Comparison of ENCODE assay signal across 8 cellular contexts in the genomic region with DNA sequence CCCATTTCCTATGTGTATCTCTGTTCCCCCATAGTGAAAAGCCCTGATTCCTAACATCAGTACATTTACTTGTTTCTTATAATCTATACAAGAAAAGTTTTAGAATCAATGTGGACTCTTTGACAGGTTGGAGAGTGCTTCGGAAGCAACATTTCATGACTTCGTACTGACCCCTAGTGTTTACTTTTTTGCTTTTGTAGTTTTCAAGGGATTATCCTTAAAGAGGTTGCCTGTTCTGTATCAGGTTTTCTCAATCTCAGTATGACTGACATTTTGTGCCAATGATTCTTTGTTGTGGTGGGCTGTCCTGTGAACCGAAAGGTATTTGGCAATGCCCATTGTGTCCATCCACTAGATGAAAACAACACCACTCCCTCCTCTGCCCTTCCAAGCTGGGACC. TPM values are rescaled to one million over a fixed set of nuclear protein-coding genes. Genes with fewer than 3 reads are reported as not detected.
DNase-seq lines count a peak whose midpoint lies in the region; TF ChIP-seq lines count a peak whose summit lies in the region.

No MANE protein-coding gene starts in this region.

- H2BK120ac ChIP-seq in mesenchymal stem cell (ENCODE audit: low read depth, low read length) = no peak overlapping the region

- no peak overlapping the region for H4K91ac ChIP-seq in mesenchymal stem cell (ENCODE audit: low read length)

- no peak overlapping the region for H3K23ac ChIP-seq in mesenchymal stem cell (ENCODE audit: low read length in 2 of 2)

- H4K8ac ChIP-seq in mesenchymal stem cell (ENCODE audit: low read length) = no peak overlapping the region

- intact Hi-C loops in ascending aorta (cut with DNase I) = no loop called here
- intact Hi-C loops in head of caudate nucleus (cut with DNase I) = no loop called here

- WGBS in mesenchymal stem cell = 6% methylated on average over 2 of the region's 3 CpGs

- no peak overlapping the region for H3K4me2 ChIP-seq in mesenchymal stem cell (ENCODE audit: low read length, poor library complexity, severe bottlenecking)

- H3K18ac ChIP-seq in mesenchymal stem cell (ENCODE audit: low read depth in 1 of 2, low read length in 2 of 2) = no peak overlapping the region

- H3K36me3 ChIP-seq in adipocyte (ENCODE audit: control insufficient read depth, insufficient read depth, low read length, severe bottlenecking) = no peaks in the 10 kb centered on the region
- H3K36me3 ChIP-seq in mesenchymal stem cell (ENCODE audit: control insufficient read depth in 1 of 2, insufficient read depth in 2 of 2, low read depth in 1 of 2, low read length in 2 of 2) = no peaks in the 10 kb centered on the region
- no peaks in the 10 kb centered on the region for H3K36me3 ChIP-seq in ascending aorta

- H3K27ac ChIP-seq in mesenchymal stem cell (ENCODE audit: low read length, poor library complexity, severe bottlenecking) (no peak overlapping the region), ascending aorta (no peak overlapping the region)

- H3K9ac ChIP-seq in adipocyte (ENCODE audit: low read length) (no peak overlapping the region), mesenchymal stem cell (ENCODE audit: low read length) (no peak overlapping the region)

- no peak overlapping the region for H2BK12ac ChIP-seq in mesenchymal stem cell (ENCODE audit: low read length in 2 of 2)

- H3K14ac ChIP-seq in mesenchymal stem cell (ENCODE audit: low read length in 2 of 2) = no peak overlapping the region

- no peaks in the 10 kb centered on the region for H3K27me3 ChIP-seq in adipocyte (replicated peaks; ENCODE audit: control insufficient read depth, insufficient read depth, low read length)
- peaks cover 0 to 4% of the 10 kb centered on the region in 2 experiments for H3K27me3 ChIP-seq in mesenchymal stem cell (ENCODE audit: control insufficient read depth in 1 of 2, insufficient read depth in 1 of 2, low read length in 2 of 2)
- H3K27me3 ChIP-seq in ascending aorta = no peaks in the 10 kb centered on the region

- TF ChIP-seq CTCF in GM20000 (IDR thresholded peaks at IDR 0.05; ENCODE audit: extremely low read depth, missing control alignments) (no peak), LNCaP clone FGC (IDR thresholded peaks at IDR 0.05; ENCODE audit: control insufficient read depth, extremely low read depth, insufficient read depth) (peak; percentile 62), ascending aorta (IDR thresholded peaks at IDR 0.05) (peak in 1 of 3 experiments; percentile 28)

- no peak overlapping the region for H3K4ac ChIP-seq in mesenchymal stem cell (ENCODE audit: low read depth in 1 of 2, low read length in 2 of 2)

- no peak overlapping the region for H2AFZ ChIP-seq in mesenchymal stem cell (ENCODE audit: low read depth, low read length)

- no peaks in the 10 kb centered on the region for H3K79me1 ChIP-seq in mesenchymal stem cell (replicated peaks; ENCODE audit: low read length, poor library complexity, severe bottlenecking)

- no peak overlapping the region for H2BK15ac ChIP-seq in mesenchymal stem cell (ENCODE audit: low read depth, poor library complexity, severe bottlenecking)

- H2AK5ac ChIP-seq in mesenchymal stem cell (ENCODE audit: low read length, severe bottlenecking) = no peak overlapping the region

- H3K9me3 ChIP-seq in adipocyte (ENCODE audit: control insufficient read depth, low read length) (no peaks in the 10 kb centered on the region), mesenchymal stem cell (ENCODE audit: control insufficient read depth, low read length) (no peaks in the 10 kb centered on the region), ascending aorta (no peaks in the 10 kb centered on the region)

- H3K4me1 ChIP-seq in adipocyte (ENCODE audit: control insufficient read depth, insufficient read depth, low read length) (no peaks in the 10 kb centered on the region), mesenchymal stem cell (ENCODE audit: control insufficient read depth, insufficient read depth, low read depth, low read length) (no peaks in the 10 kb centered on the region), ascending aorta (no peaks in the 10 kb centered on the region)

- no peak overlapping the region for H2BK5ac ChIP-seq in mesenchymal stem cell (ENCODE audit: low read depth, low read length, poor library complexity, severe bottlenecking)

- DNase-seq in DMS79 treated with DMSO at 0.1 percent for 48 hours (lab: John Stamatoyannopoulos, UW) = peak; percentile 59
- peak; percentile 15 for DNase-seq in GM20000 (ENCODE audit: low spot score)
- DNase-seq in LNCaP clone FGC (ENCODE audit: low read depth) = peak; percentile 18
- peak; percentile 85 for DNase-seq in adipocyte (ENCODE audit: low read depth)
- DNase-seq in mesenchymal stem cell = peak; percentile 35
- no peak for DNase-seq in ascending aorta (ENCODE audit: low spot score in 2 of 2)
- DNase-seq in effector CD4-positive, alpha-beta T cell = no peak
- no peak for DNase-seq in head of caudate nucleus

- H3K4me3 ChIP-seq in LNCaP clone FGC (ENCODE audit: low read depth, low read length) = no peak overlapping the region
- H3K4me3 ChIP-seq in adipocyte (ENCODE audit: low read length) = no peak overlapping the region
- no peak overlapping the region for H3K4me3 ChIP-seq in mesenchymal stem cell (ENCODE audit: insufficient read depth in 1 of 2, low read depth in 1 of 2, low read length in 2 of 2)
- no peak overlapping the region for H3K4me3 ChIP-seq in ascending aorta

RNA-seq across cellular contexts. Expression of a gene that starts 43.3 kb away (rescaled TPM):
- polyA plus RNA-seq in mesenchymal stem cell (2013, experiment 1 of 2) = 0.11 TPM
- 0.21 TPM for polyA plus RNA-seq in mesenchymal stem cell (2013, experiment 2 of 2)
- total RNA-seq in ascending aorta = not detected

Comparison
In these comparisons a context has a peak if more than half of its experiments do, and no peak if none do; other contexts are left out.
1. DNase-seq: peak in DMS79 treated with DMSO at 0.1 percent for 48 hours (single experiment), GM20000 (single experiment), LNCaP clone FGC (single experiment), adipocyte (single experiment) and mesenchymal stem cell (single experiment); none in ascending aorta (0 of 2), effector CD4-positive, alpha-beta T cell (single experiment) and head of caudate nucleus (0 of 42).